ENCODE assay signal across 17 cellular contexts in genomic region chr12:31310488-31310887, GRCh38. TPM values are rescaled to one million over a fixed set of nuclear protein-coding genes. Genes with fewer than 3 reads are reported as not detected.
DNase-seq lines count a peak whose midpoint lies in the region; ATAC-seq, FAIRE-seq and TF ChIP-seq lines count a peak whose summit lies in the region.
"Had no signal": no experiment of that assay in that cellular context is flagged by ENCODE, and none has a peak within 500 bp of the region (broad histone marks: within the 10 kb centered on the region; RNA-seq: fewer than 3 reads in every experiment).

No MANE protein-coding gene starts in this region.

- H3K4me2 ChIP-seq in K562 (ENCODE audit: insufficient read depth, low read length): no peak overlapping the region
- H3K4me2 ChIP-seq: BLaER1 had no signal

- H3K27me3 ChIP-seq in K562 (ENCODE audit: control insufficient read depth in 2 of 2, insufficient read depth in 2 of 2, low read length in 2 of 2): no peaks in the 10 kb centered on the region
- H3K27me3 ChIP-seq: BLaER1 had no signal

- no peak for FAIRE-seq in K562 (lab: Jason Lieb, UNC)

- H3K9me3 Mint-ChIP-seq in activated CD8-positive, alpha-beta memory T cell treated with anti-CD3 and anti-CD28 coated beads, Interleukin-2, amount 10 ng/mL, durations not matched to agents 7 days and 5 days (ENCODE audit: low read depth): peaks cover 9% of the 10 kb centered on the region
- no peaks in the 10 kb centered on the region for H3K9me3 Mint-ChIP-seq in memory B cell
- no peaks in the 10 kb centered on the region for H3K9me3 Mint-ChIP-seq in stimulated activated naive B cell treated with anti-CD40 and anti-IgM and Interleukin-4, amounts not matched to agents 10 μg/mL and 1 μg/mL and 100 μg/mL, for 72 hours
- H3K9me3 Mint-ChIP-seq: CD14-positive monocyte; CD4-positive, alpha-beta memory T cell had no signal

- peak overlapping the region; percentile 32 for H3K27ac Mint-ChIP-seq in activated CD8-positive, alpha-beta memory T cell treated with anti-CD3 and anti-CD28 coated beads, Interleukin-2, amount 10 ng/mL, durations not matched to agents 7 days and 5 days
- H3K27ac Mint-ChIP-seq in memory B cell: peak overlapping the region; percentile 20
- peak overlapping the region; percentile 56 for H3K27ac Mint-ChIP-seq in stimulated activated naive B cell treated with anti-CD40 and anti-IgM and Interleukin-4, amounts not matched to agents 10 μg/mL and 1 μg/mL and 100 μg/mL, for 72 hours

- peaks cover 8 to 13% of the 10 kb centered on the region in 2 experiments; a peak in 3 of 5 replicates for H3K4me1 ChIP-seq in K562 (replicated peaks in 1 of 2; ENCODE audit: control insufficient read depth in 2 of 2, insufficient read depth in 2 of 2, low read length in 2 of 2)
- H3K4me1 ChIP-seq: BLaER1 had no signal

- POLR2A ChIA-PET in K562 (lab: Yijun Ruan, JAX): interaction anchor here (0.9 to 1.6 kb wide), 5 partner anchors 10 to 53 kb away, joined by 3 to 13 read pairs (median 3); partner anchors contain the start of gene SINHCAF

- no peak for ATAC-seq in activated CD8-positive, alpha-beta memory T cell treated with anti-CD3 and anti-CD28 coated beads, Interleukin-2, amount 10 ng/mL, durations not matched to agents 7 days and 5 days
- no peak for ATAC-seq in K562
- no peak for ATAC-seq in memory B cell (ENCODE audit: low read depth)
- no peak for ATAC-seq in stimulated activated naive B cell treated with anti-CD40 and anti-IgM and Interleukin-4, amounts not matched to agents 10 μg/mL and 1 μg/mL and 100 μg/mL, for 72 hours (replicated peaks)
- ATAC-seq in HG02970 (IDR thresholded peaks at IDR 0.05; ENCODE audit: low FRiP score, unreplicated experiment): no peak

- peaks cover 39% of the 10 kb centered on the region for H4K20me1 ChIP-seq in K562 (replicated peaks; ENCODE audit: control insufficient read depth, insufficient read depth, low read length)

- no peaks in the 10 kb centered on the region for H3K9me3 ChIP-seq in K562 (replicated peaks; ENCODE audit: control insufficient read depth, insufficient read depth, low read depth, low read length)
- H3K9me3 ChIP-seq: HAP-1 had no signal

- peaks cover 64% of the 10 kb centered on the region for H3K36me3 Mint-ChIP-seq in activated CD8-positive, alpha-beta memory T cell treated with anti-CD3 and anti-CD28 coated beads, Interleukin-2, amount 10 ng/mL, durations not matched to agents 7 days and 5 days
- peaks cover 21% of the 10 kb centered on the region for H3K36me3 Mint-ChIP-seq in memory B cell
- peaks cover 27 to 37% of the 10 kb centered on the region in 2 donors for H3K36me3 Mint-ChIP-seq in stimulated activated naive B cell treated with anti-CD40 and anti-IgM and Interleukin-4, amounts not matched to agents 10 μg/mL and 1 μg/mL and 100 μg/mL, for 72 hours

- H3K4me1 Mint-ChIP-seq in activated CD8-positive, alpha-beta memory T cell treated with anti-CD3 and anti-CD28 coated beads, Interleukin-2, amount 10 ng/mL, durations not matched to agents 7 days and 5 days: peaks cover 22% of the 10 kb centered on the region
- peaks cover 40% of the 10 kb centered on the region for H3K4me1 Mint-ChIP-seq in memory B cell
- H3K4me1 Mint-ChIP-seq in stimulated activated naive B cell treated with anti-CD40 and anti-IgM and Interleukin-4, amounts not matched to agents 10 μg/mL and 1 μg/mL and 100 μg/mL, for 72 hours: peaks cover 34 to 87% of the 10 kb centered on the region in 2 donors

- intact Hi-C loops in K562 (cut with micrococcal nuclease): no loop called here

- no peak overlapping the region for H3K4me3 ChIP-seq in K562
- H3K4me3 ChIP-seq: BLaER1, HAP-1 had no signal

- H3K9me1 ChIP-seq in K562 (ENCODE audit: control insufficient read depth, insufficient read depth, low read length): peaks cover 4% of the 10 kb centered on the region

- no TSS peak for BruUV-seq in K562 (replicated peaks; lab: Mats Ljungman, UMichigan)

- H3K79me2 ChIP-seq in K562 (ENCODE audit: control insufficient read depth, insufficient read depth, low read length): peaks cover 99% of the 10 kb centered on the region

- 44% methylated on average over 2 of the region's 2 CpGs for WGBS in K562 (ENCODE audit: insufficient coverage, low coverage, missing lambda C conversion rate)

- no peak overlapping the region for H3K27ac ChIP-seq in K562 (ENCODE audit: extremely low read depth, low read depth, low read length)
- H3K27ac ChIP-seq: BLaER1, HL-60 had no signal

- no peak for TF ChIP-seq CTCF in K562 (IDR thresholded peaks at IDR 0.05 in 2 of 3, conservative IDR thresholded peaks at IDR 0.05 in 1 of 3; ENCODE audit: insufficient read depth in 2 of 3, low read depth in 1 of 3, low read length in 3 of 3)

- no peak overlapping the region for H3K9ac ChIP-seq in K562 (ENCODE audit: insufficient read depth in 1 of 2, low read depth in 2 of 2, low read length in 2 of 2)
- H3K9ac ChIP-seq: BLaER1 had no signal

- CTCF ChIA-PET in activated CD8-positive, alpha-beta memory T cell treated with anti-CD3 and anti-CD28 coated beads, Interleukin-2, amount 10 ng/mL, durations not matched to agents 7 days and 5 days (lab: Charles Lee): no interaction called here
- CTCF ChIA-PET in K562 (lab: Yijun Ruan, JAX; ENCODE audit: low intra/inter-chr PET ratio): no interaction called here

- TF ChIP-seq RAD21 in K562 (CRISPR knock-in tag; conservative IDR thresholded peaks at IDR 0.05 in 1 of 2, IDR thresholded peaks at IDR 0.05 in 1 of 2): no peak

- no peaks in the 10 kb centered on the region for H3K27me3 Mint-ChIP-seq in activated CD8-positive, alpha-beta memory T cell treated with anti-CD3 and anti-CD28 coated beads, Interleukin-2, amount 10 ng/mL, durations not matched to agents 7 days and 5 days
- no peaks in the 10 kb centered on the region for H3K27me3 Mint-ChIP-seq in memory B cell
- no peaks in the 10 kb centered on the region for H3K27me3 Mint-ChIP-seq in stimulated activated naive B cell treated with anti-CD40 and anti-IgM and Interleukin-4, amounts not matched to agents 10 μg/mL and 1 μg/mL and 100 μg/mL, for 72 hours
- H3K27me3 Mint-ChIP-seq: CD4-positive, alpha-beta memory T cell had no signal

- no peak for TF ChIP-seq POLR2A in K562 (conservative IDR thresholded peaks at IDR 0.05)

- no peak overlapping the region for H2AFZ ChIP-seq in K562 (ENCODE audit: low read depth, low read length)

- in situ Hi-C loops in K562 (cut with MboI): no loop called here

- no peak for DNase-seq in activated CD8-positive, alpha-beta memory T cell treated with anti-CD3 and anti-CD28 coated beads, Interleukin-2, amount 10 ng/mL, durations not matched to agents 7 days and 5 days
- DNase-seq in activated CD8-positive, alpha-beta memory T cell treated with anti-CD3 and anti-CD28 coated beads for 24 hours: no peak
- DNase-seq in K562 (ENCODE audit: extremely low read depth in 1 of 4, low spot score in 3 of 4): no peak
- DNase-seq in memory B cell (ENCODE audit: low spot score in 2 of 2): no peak
- no peak for DNase-seq in stimulated activated naive B cell treated with anti-CD40 and anti-IgM and Interleukin-4, amounts not matched to agents 10 μg/mL and 1 μg/mL and 100 μg/mL, for 72 hours
- no peak for DNase-seq in NCI-H1694 treated with DMSO at 0.1 percent for 48 hours (lab: John Stamatoyannopoulos, UW)
- DNase-seq in ureter (ENCODE audit: low spot score): no peak
- DNase-seq: 8988T; Calu3; CD4-positive, alpha-beta memory T cell; DMS79 treated with DMSO at 0.1 percent for 48 hours; GF-D8 had no signal

- peaks cover 76% of the 10 kb centered on the region for H3K36me3 ChIP-seq in K562 (ENCODE audit: control insufficient read depth, insufficient read depth, low read length)

- H3K4me3 Mint-ChIP-seq in activated CD8-positive, alpha-beta memory T cell treated with anti-CD3 and anti-CD28 coated beads, Interleukin-2, amount 10 ng/mL, durations not matched to agents 7 days and 5 days: no peak overlapping the region
- no peak overlapping the region for H3K4me3 Mint-ChIP-seq in memory B cell
- H3K4me3 Mint-ChIP-seq in stimulated activated naive B cell treated with anti-CD40 and anti-IgM and Interleukin-4, amounts not matched to agents 10 μg/mL and 1 μg/mL and 100 μg/mL, for 72 hours: no peak overlapping the region
- H3K4me3 Mint-ChIP-seq: CD14-positive monocyte had no signal

- no peak for TF ChIP-seq EP300 in K562 (IDR thresholded peaks at IDR 0.05; ENCODE audit: low read length)

RNA-seq across cellular contexts. Expression of gene SINHCAF, which starts 15.5 kb away (rescaled TPM):
- total RNA-seq in activated CD8-positive, alpha-beta memory T cell treated with anti-CD3 and anti-CD28 coated beads, Interleukin-2, amount 10 ng/mL, durations not matched to agents 7 days and 5 days: 100 to 1,000 TPM in 1 of 2 experiments, 10 to 100 TPM in 1; 78.5 to 120 TPM
- total RNA-seq in K562 (2011; cell fraction: chromatin; rRNA removed; ENCODE audit: low replicate concordance): 40.4 and 89.7 TPM in 2 replicates
- total RNA-seq in K562 (2011; cell fraction: nucleolus; rRNA removed): 29.2 and 31.7 TPM in 2 replicates
- total RNA-seq in K562 (2011; cell fraction: nucleoplasm; rRNA removed): 62.3 and 112 TPM in 2 replicates
- total RNA-seq in K562 (2014; rRNA removed): 57.6 and 73.2 TPM in 2 replicates
- total RNA-seq in K562 (2014; rRNA removed; fragmentation: Illumina TruSeq; extraction: Trizol): 118 and 135 TPM in 2 replicates
- total RNA-seq in K562 (2015; rRNA removed; fragmentation: Illumina TruSeq; extraction: Trizol): 75.4 and 94.6 TPM in 2 replicates
- total RNA-seq in K562 (2021): 99.3 and 110 TPM in 2 replicates
- polyA plus RNA-seq in K562 (2011; rRNA removed): 83.8 and 100 TPM in 2 replicates
- 17.5 and 41.7 TPM in 2 replicates for polyA plus RNA-seq in K562 (2011; cell fraction: cytosol; rRNA removed)
- polyA plus RNA-seq in K562 (2011; cell fraction: nucleus; rRNA removed): 24.2 and 26.2 TPM in 2 replicates
- polyA plus RNA-seq in K562 (2012): 45.8 and 57.9 TPM in 2 replicates
- 157 and 185 TPM in 2 replicates for polyA plus RNA-seq in K562 (2014; fragmentation: Illumina TruSeq; extraction: Trizol)
- polyA plus RNA-seq in K562 (2014; fragmentation: Nextera tagmentation; extraction: Ambion mirVana): 100 to 1,000 TPM; 141 to 165 TPM
- 76.8 and 105 TPM in 2 replicates for polyA plus RNA-seq in K562 (2014; rRNA removed)
- 70.8 and 77.5 TPM in 2 replicates for polyA minus RNA-seq in K562 (2011; rRNA and poly(A)+ RNA removed)
- 42.1 and 62.9 TPM in 2 replicates for polyA minus RNA-seq in K562 (2011; cell fraction: cytosol; rRNA and poly(A)+ RNA removed)
- polyA minus RNA-seq in K562 (2011; cell fraction: nucleus; rRNA and poly(A)+ RNA removed): 29.1 and 38.5 TPM in 2 replicates
- total RNA-seq in ureter: 88.4 TPM
